ENCODE assay signal across 20 cellular contexts in the genomic region with DNA sequence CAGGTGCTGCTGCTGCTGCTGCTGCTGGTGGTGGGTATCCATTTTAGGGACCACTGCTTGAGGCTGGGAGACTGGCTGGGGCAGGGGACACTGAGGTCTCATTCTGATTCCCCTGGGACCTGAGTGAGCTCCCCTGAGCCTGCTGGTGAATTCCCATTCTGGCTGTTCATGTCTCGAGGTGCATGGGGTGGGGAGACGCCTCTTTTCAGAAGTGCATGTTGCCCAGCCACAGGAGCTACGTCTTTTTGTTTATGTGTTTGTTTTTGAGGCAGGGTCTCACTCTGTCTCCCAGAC.
"Had no signal": no experiment of that assay in that cellular context is flagged by ENCODE, and none has a peak within 500 bp of the region (broad histone marks: within the 10 kb centered on the region; RNA-seq: fewer than 3 reads in every experiment).

No MANE protein-coding gene starts in this region.

- DNase-seq: cortex of kidney; effector CD4-positive, alpha-beta T cell; kidney; mesenchymal stem cell; naive B cell; right lobe of liver; stimulated activated CD4-positive, alpha-beta T cell treated with anti-CD3 and anti-CD28 coated beads, Interleukin-15, amount 100 ng/mL, for 24 hours; stimulated activated CD4-positive, alpha-beta T cell treated with anti-CD3 and anti-CD28 coated beads, Interleukin-2, amount 100 ng/mL, for 48 hours; stimulated activated naive B cell treated with anti-CD40 and anti-IgM and Interleukin-4, amounts not matched to agents 10 μg/mL and 1 μg/mL and 100 μg/mL, for 72 hours; stimulated activated naive CD8-positive, alpha-beta T cell treated with anti-CD3 and anti-CD28 coated beads, Interleukin-15, amount 100 ng/mL, for 72 hours; upper lobe of right lung; uterus had no signal

- H2AFZ ChIP-seq: parathyroid adenoma had no signal

- H3K36me3 ChIP-seq: right lobe of liver, thoracic aorta, tibial nerve, upper lobe of right lung, uterus had no signal

- H3K9ac ChIP-seq: parathyroid adenoma had no signal

- H3K27ac ChIP-seq: parathyroid adenoma, right lobe of liver, thoracic aorta, tibial nerve, upper lobe of right lung, uterus had no signal

- ATAC-seq: left lobe of liver; natural killer cell treated with Interleukin-12 subunit alpha and Interleukin-12 subunit beta and Interleukin-15 and Interleukin-18, amount 100 ng/mL, for 72 hours; right lobe of liver; stimulated activated naive B cell treated with anti-CD40 and anti-IgM and Interleukin-4, amounts not matched to agents 10 μg/mL and 1 μg/mL and 100 μg/mL, for 72 hours; stimulated activated naive CD8-positive, alpha-beta T cell treated with anti-CD3 and anti-CD28 coated beads, Interleukin-15, amount 100 ng/mL, for 72 hours; upper lobe of right lung had no signal

- H3K4me1 ChIP-seq: parathyroid adenoma, uterus had no signal

- H3K79me2 ChIP-seq: parathyroid adenoma had no signal

- FAIRE-seq: frontal cortex, kidney, small intestine had no signal

- H3K27me3 ChIP-seq: right lobe of liver, tibial nerve, upper lobe of right lung, uterus had no signal

- H3K4me3 ChIP-seq: mucosa of descending colon, right lobe of liver, thoracic aorta, tibial nerve, upper lobe of right lung, uterus had no signal

- H3K9me3 ChIP-seq: mucosa of descending colon, right lobe of liver, thoracic aorta, tibial nerve, upper lobe of right lung, uterus had no signal
